ENCODE assay signal across 14 cellular contexts in the genomic region with DNA sequence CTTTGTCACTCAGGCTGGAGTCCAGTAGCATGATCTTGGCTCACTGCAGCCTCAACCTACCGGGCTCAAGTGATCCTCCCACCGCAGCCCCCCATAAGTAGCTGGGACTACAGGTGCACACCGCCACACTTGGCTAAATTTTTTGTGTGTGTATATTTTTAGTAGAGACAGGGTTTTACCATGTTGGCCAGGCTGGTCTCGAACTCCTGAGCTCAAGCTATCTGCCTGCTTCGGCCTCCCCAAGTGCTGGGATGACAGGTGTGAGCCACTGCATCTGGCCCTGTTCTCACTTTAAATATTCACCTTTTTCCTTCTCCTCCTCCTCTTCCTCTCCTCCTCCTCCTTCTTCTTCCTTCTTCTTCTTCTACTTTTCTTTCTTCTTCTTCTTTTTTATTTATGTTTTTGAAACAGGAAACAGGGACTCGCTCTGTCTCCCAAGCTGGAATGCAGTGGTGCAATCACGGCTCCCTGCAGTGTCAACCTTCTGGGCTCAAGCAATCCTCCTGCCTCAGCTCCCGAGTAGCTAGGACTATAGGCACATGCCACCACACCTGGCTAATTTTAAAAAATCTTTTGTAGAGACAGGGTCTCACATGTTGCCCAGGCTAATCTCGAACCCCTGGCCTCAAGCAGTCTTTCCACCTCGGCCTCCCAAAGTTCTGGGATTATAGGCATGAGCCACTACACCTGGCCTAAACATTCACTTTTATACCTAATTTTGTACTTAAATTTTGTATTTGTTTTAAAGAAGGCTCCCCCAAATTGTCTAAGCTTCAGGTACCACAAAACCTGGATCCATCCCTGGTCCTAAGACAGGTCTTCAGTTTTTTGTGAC. TPM values are rescaled to one million over a fixed set of nuclear protein-coding genes. Genes with fewer than 3 reads are reported as not detected.
DNase-seq lines count a peak whose midpoint lies in the region; ATAC-seq, FAIRE-seq and TF ChIP-seq lines count a peak whose summit lies in the region.
"Had no signal": no experiment of that assay in that cellular context is flagged by ENCODE, and none has a peak within 500 bp of the region (broad histone marks: within the 10 kb centered on the region; RNA-seq: fewer than 3 reads in every experiment).

No MANE protein-coding gene starts in this region.

- DNase-seq in esophagus squamous epithelium (lab: John Stamatoyannopoulos, UW) (no peak), posterior vena cava (ENCODE audit: low spot score) (peak; percentile 64), NCI-H2171 (lab: John Stamatoyannopoulos, UW) (no peak), GM12892 (ENCODE audit: insufficient read length) (no peak), mesenteric fat pad (ENCODE audit: low spot score) (no peak)
- DNase-seq: hypothalamus; left ventricle myocardium superior; nephron progenitor cell; NK-92 treated with Interleukin-12 subunit alpha and Interleukin-12 subunit beta, amount 100 ng/mL, for 24 hours; SIG-M5; thyroid gland had no signal

- no peak for ATAC-seq in HG03571 (IDR thresholded peaks at IDR 0.05; ENCODE audit: unreplicated experiment)
- ATAC-seq: left ventricle myocardium superior had no signal

- H3K9ac ChIP-seq in HUES48 (ENCODE audit: low read depth, low read length) = no peak overlapping the region

- 64 to 68% methylated on average over 10 of the region's 10 CpGs for WGBS in esophagus squamous epithelium, 2 donors

- H3K4me1 ChIP-seq in HUES48 (ENCODE audit: control insufficient read depth, insufficient read depth, low read length) (peaks cover 4% of the 10 kb centered on the region; the same call in 1 of the 2 replicates), esophagus squamous epithelium (peaks cover 6 to 54% (median 16%) of the 10 kb centered on the region in 3 donors)
- H3K4me1 ChIP-seq: thyroid gland had no signal

- peak overlapping the region; percentile 51 for H3K27ac ChIP-seq in HUES48 (ENCODE audit: low read depth, low read length)
- H3K27ac ChIP-seq in VCaP = peak overlapping the region; percentile 54
- H3K27ac ChIP-seq in esophagus squamous epithelium = peak overlapping the region; percentile 59 to 84 (median 81)
- H3K27ac ChIP-seq: thyroid gland had no signal

- H3K36me3 ChIP-seq in HUES48 (ENCODE audit: control insufficient read depth, insufficient read depth, low read length) (no peaks in the 10 kb centered on the region), esophagus squamous epithelium (no peaks in the 10 kb centered on the region)
- H3K36me3 ChIP-seq: thyroid gland had no signal

- TF ChIP-seq POLR2A in esophagus squamous epithelium (IDR thresholded peaks at IDR 0.05) (no peak), GM12892 (IDR thresholded peaks at IDR 0.05; ENCODE audit: low read depth, low read length) (no peak)

- TF ChIP-seq CTCF in VCaP (conservative IDR thresholded peaks at IDR 0.05) = no peak
- TF ChIP-seq CTCF in esophagus squamous epithelium (IDR thresholded peaks at IDR 0.05) = no peak

- H3K27me3 ChIP-seq in HUES48 (ENCODE audit: control insufficient read depth, insufficient read depth, low read length) (no peaks in the 10 kb centered on the region), esophagus squamous epithelium (no peaks in the 10 kb centered on the region)
- H3K27me3 ChIP-seq: thyroid gland had no signal

- intact Hi-C loops in esophagus squamous epithelium (cut with DNase I) (no loop called here), posterior vena cava (cut with DNase I) (no loop called here)

- H3K9me3 ChIP-seq in HUES48 (ENCODE audit: control insufficient read depth, insufficient read depth, low read length) (no peaks in the 10 kb centered on the region), esophagus squamous epithelium (no peaks in the 10 kb centered on the region)
- H3K9me3 ChIP-seq: thyroid gland had no signal

- no peak overlapping the region for H3K4me3 ChIP-seq in HUES48 (ENCODE audit: low read depth, low read length)
- H3K4me3 ChIP-seq in esophagus squamous epithelium = no peak overlapping the region
- H3K4me3 ChIP-seq: thyroid gland had no signal

- FAIRE-seq in GM12892 (lab: Jason Lieb, UNC) = no peak

RNA-seq across cellular contexts. Expression of a gene that starts 47.2 kb away (rescaled TPM):
- total RNA-seq in esophagus squamous epithelium = 10 to 100 TPM; 26.7 to 40.2 (median 34.5) TPM
- total RNA-seq in posterior vena cava = 10 to 100 TPM; 39.0 to 46.6 TPM
- 43.1 TPM for polyA plus RNA-seq in GM12892 (2012; ENCODE audit: missing spikeins)
- total RNA-seq in mesenteric fat pad = 37.0 TPM
